1 cellular context compared by ENCODE assay signal in the genomic region with DNA sequence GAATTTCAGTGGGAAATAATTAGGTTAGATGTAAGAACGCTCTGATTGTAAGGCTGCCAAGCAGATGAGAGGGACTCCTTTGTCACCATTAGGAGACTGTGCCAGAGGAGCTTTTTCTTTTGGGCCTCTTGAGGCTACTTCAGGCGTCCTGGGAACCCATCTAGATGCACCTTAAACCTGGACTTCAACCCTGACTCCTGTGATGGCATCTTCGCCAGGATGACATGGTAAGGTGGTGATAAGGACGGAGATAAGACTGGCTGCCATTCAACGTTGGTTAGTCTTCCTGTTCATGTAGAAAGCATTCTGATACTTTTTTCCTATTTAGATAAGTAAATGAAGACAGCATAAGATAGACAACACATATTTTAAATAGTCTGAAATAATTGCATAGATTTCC.
TF ChIP-seq lines count a peak whose summit lies in the region.

No MANE protein-coding gene starts in this region.

TF ChIP-seq in IMR-90, 13 proteins besides CTCF, POLR2A, EP300 and RAD21:
- TF ChIP-seq, protein P1, sequence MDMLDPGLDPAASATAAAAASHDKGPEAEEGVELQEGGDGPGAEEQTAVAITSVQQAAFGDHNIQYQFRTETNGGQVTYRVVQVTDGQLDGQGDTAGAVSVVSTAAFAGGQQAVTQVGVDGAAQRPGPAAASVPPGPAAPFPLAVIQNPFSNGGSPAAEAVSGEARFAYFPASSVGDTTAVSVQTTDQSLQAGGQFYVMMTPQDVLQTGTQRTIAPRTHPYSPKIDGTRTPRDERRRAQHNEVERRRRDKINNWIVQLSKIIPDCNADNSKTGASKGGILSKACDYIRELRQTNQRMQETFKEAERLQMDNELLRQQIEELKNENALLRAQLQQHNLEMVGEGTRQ (IDR thresholded peaks at IDR 0.05; ENCODE audit: low read depth, low read length): no peak
- TF ChIP-seq RCOR1 (IDR thresholded peaks at IDR 0.05; ENCODE audit: insufficient replicate concordance, low read length) (no peak), CHD1 (IDR thresholded peaks at IDR 0.05; ENCODE audit: low read depth, low read length) (no peak), NFE2L2 (IDR thresholded peaks at IDR 0.05; ENCODE audit: low read depth, low read length) (no peak), RFX5 (IDR thresholded peaks at IDR 0.05; ENCODE audit: low read depth, low read length) (no peak), MXI1 (IDR thresholded peaks at IDR 0.05; ENCODE audit: borderline replicate concordance, low read depth, low read length) (no peak), SMC3 (IDR thresholded peaks at IDR 0.05; ENCODE audit: low read depth, low read length) (no peak), MAZ (IDR thresholded peaks at IDR 0.05; ENCODE audit: borderline replicate concordance, low read depth, low read length) (no peak), FOS (IDR thresholded peaks at IDR 0.05; ENCODE audit: low read depth, low read length) (no peak), BHLHE40 (IDR thresholded peaks at IDR 0.05; ENCODE audit: low read depth, low read length) (no peak), MAFK (IDR thresholded peaks at IDR 0.05; ENCODE audit: low read depth, low read length) (no peak), CEBPB (IDR thresholded peaks at IDR 0.05; ENCODE audit: low read depth, low read length) (no peak)
- TF ChIP-seq, protein P2, sequence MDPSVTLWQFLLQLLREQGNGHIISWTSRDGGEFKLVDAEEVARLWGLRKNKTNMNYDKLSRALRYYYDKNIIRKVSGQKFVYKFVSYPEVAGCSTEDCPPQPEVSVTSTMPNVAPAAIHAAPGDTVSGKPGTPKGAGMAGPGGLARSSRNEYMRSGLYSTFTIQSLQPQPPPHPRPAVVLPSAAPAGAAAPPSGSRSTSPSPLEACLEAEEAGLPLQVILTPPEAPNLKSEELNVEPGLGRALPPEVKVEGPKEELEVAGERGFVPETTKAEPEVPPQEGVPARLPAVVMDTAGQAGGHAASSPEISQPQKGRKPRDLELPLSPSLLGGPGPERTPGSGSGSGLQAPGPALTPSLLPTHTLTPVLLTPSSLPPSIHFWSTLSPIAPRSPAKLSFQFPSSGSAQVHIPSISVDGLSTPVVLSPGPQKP (IDR thresholded peaks at IDR 0.05; ENCODE audit: borderline replicate concordance, low read depth, low read length): no peak
TF ChIP-seq in IMR-90: peak in this region for 0.
